7 cellular contexts compared by ENCODE assay signal in genomic region chr16:85360323-85361277, GRCh38.
DNase-seq lines count a peak whose midpoint lies in the region; ATAC-seq and TF ChIP-seq lines count a peak whose summit lies in the region.

No MANE protein-coding gene starts in this region.

- 0 out of 2 replicates have a peak overlapping the region, but pooled peaks have one; percentile 24 for H3K4me2 ChIP-seq in MM.1S (ENCODE audit: low read depth, low read length)

- TF ChIP-seq CTCF in MM.1S (IDR thresholded peaks at IDR 0.05; ENCODE audit: low read length) (no peak), stomach (IDR thresholded peaks at IDR 0.05) (no peak)

- no peaks in the 10 kb centered on the region for H3K9me2 ChIP-seq in MM.1S (replicated peaks; ENCODE audit: insufficient read depth, low read length)

- no peak for TF ChIP-seq EP300 in stomach (IDR thresholded peaks at IDR 0.05)

- 28 to 55% (median 49%) methylated on average over 29 to 38 of the region's 38 CpGs for WGBS in stomach, 5 donors

- no peak for ATAC-seq in GM19452 (IDR thresholded peaks at IDR 0.05; ENCODE audit: unreplicated experiment)

- intact Hi-C loops in stomach (cut with DNase I; ENCODE audit: low total_unique reads), result no loop called here

- H3K36me3 ChIP-seq in MM.1S (replicated peaks; ENCODE audit: insufficient read depth, low read length) (no peaks in the 10 kb centered on the region), stomach (no peaks in the 10 kb centered on the region), MG63 (no peaks in the 10 kb centered on the region)

- no peaks in the 10 kb centered on the region for H3K79me2 ChIP-seq in MM.1S (ENCODE audit: low read length)

- H3K27me3 ChIP-seq in MM.1S (replicated peaks; ENCODE audit: insufficient read depth, low read length), result peaks cover 19% of the 10 kb centered on the region
- H3K27me3 ChIP-seq in stomach, result no peaks in the 10 kb centered on the region
- no peaks in the 10 kb centered on the region for H3K27me3 ChIP-seq in MG63

- H3F3A ChIP-seq in MM.1S (ENCODE audit: insufficient read depth, low read length), result no peaks in the 10 kb centered on the region

- H3K4me1 ChIP-seq in MM.1S (ENCODE audit: low read length) (no peaks in the 10 kb centered on the region), stomach (peaks cover 39 to 72% (median 56%) of the 10 kb centered on the region in 4 donors)

- no peak overlapping the region for H2AFZ ChIP-seq in MM.1S (ENCODE audit: low read length)

- no peaks in the 10 kb centered on the region for H4K20me1 ChIP-seq in MM.1S (ENCODE audit: insufficient read depth, low read length)

- no peak overlapping the region for H3K9ac ChIP-seq in MM.1S (ENCODE audit: low read length)

- DNase-seq in MM.1S, result peak; percentile 50
- DNase-seq in NCI-H524 (lab: John Stamatoyannopoulos, UW), result peak; percentile 96 to 98
- peak; percentile 65 for DNase-seq in epithelial cell of prostate (ENCODE audit: low read depth, low spot score)
- DNase-seq in stomach, result peak; percentile 77
- DNase-seq in medulla oblongata (ENCODE audit: extremely low spot score), result no peak
- no peak for DNase-seq in MG63

- no peak for TF ChIP-seq POLR2A in stomach (IDR thresholded peaks at IDR 0.05)

- H3K27ac ChIP-seq in MM.1S (ENCODE audit: low read length) (no peak overlapping the region), epithelial cell of prostate (no peak overlapping the region), stomach (peak overlapping the region; percentile 80 to 89 (median 86))

- no peaks in the 10 kb centered on the region for H3K9me3 ChIP-seq in MM.1S (replicated peaks; ENCODE audit: insufficient read depth, low read length)
- H3K9me3 ChIP-seq in stomach, result no peaks in the 10 kb centered on the region
- H3K9me3 ChIP-seq in MG63, result no peaks in the 10 kb centered on the region

- H3K4me3 ChIP-seq in MM.1S (ENCODE audit: low read length), result no peak overlapping the region
- H3K4me3 ChIP-seq in stomach, result no peak overlapping the region
- no peak overlapping the region for H3K4me3 ChIP-seq in MG63

Comparison
In these comparisons a context has a peak if more than half of its experiments do, and no peak if none do; other contexts are left out.
1. DNase-seq: peak in MM.1S (single experiment), NCI-H524 (2 of 2), epithelial cell of prostate (single experiment) and stomach (single experiment); none in medulla oblongata (single experiment) and MG63 (single experiment).
2. H3K27ac ChIP-seq: peak in stomach (5 of 5); none in MM.1S (single experiment) and epithelial cell of prostate (single experiment).